In genomic region chr17:41333098-41333497, GRCh38 we compare ENCODE assay signal across 26 cellular contexts. TPM values are rescaled to one million over a fixed set of nuclear protein-coding genes. Genes with fewer than 3 reads are reported as not detected.
"Had no signal": no experiment of that assay in that cellular context is flagged by ENCODE, and none has a peak within 500 bp of the region (broad histone marks: within the 10 kb centered on the region; RNA-seq: fewer than 3 reads in every experiment).

No MANE protein-coding gene starts in this region.

- H3K27ac Mint-ChIP-seq: memory B cell had no signal

- H3K27me3 Mint-ChIP-seq: naive thymus-derived CD8-positive, alpha-beta T cell had no signal

- H3K36me3 ChIP-seq: esophagus muscularis mucosa, gastroesophageal sphincter, left ventricle myocardium inferior, lower lobe of right lung, ovary, right atrium auricular region, sigmoid colon, stomach, thoracic aorta, transverse colon had no signal

- H3K4me3 Mint-ChIP-seq: immature natural killer cell, memory B cell had no signal

- H3K36me3 Mint-ChIP-seq: immature natural killer cell; memory B cell; naive thymus-derived CD8-positive, alpha-beta T cell had no signal

- H3K27ac ChIP-seq: epithelial cell of prostate, esophagus muscularis mucosa, gastroesophageal sphincter, left ventricle myocardium inferior, lower lobe of right lung, ovary, right atrium auricular region, sigmoid colon, skin epidermis, stomach, thoracic aorta, transverse colon had no signal

- DNase-seq: effector memory CD4-positive, alpha-beta T cell; immature natural killer cell; kidney; left cardiac atrium; left ventricle myocardium inferior; lower lobe of right lung; nucleus accumbens; ovary; sigmoid colon; stimulated activated CD4-positive, alpha-beta T cell treated with anti-CD3 and anti-CD28 coated beads, Interleukin-2, amount 100 ng/mL, for 24 hours; stimulated activated CD4-positive, alpha-beta T cell treated with anti-CD3 and anti-CD28 coated beads, Interleukin-4, amount 100 ng/mL, for 4 hours; stimulated activated naive CD4-positive, alpha-beta T cell; stomach; substantia nigra; transverse colon had no signal

- H3K27me3 ChIP-seq: esophagus muscularis mucosa, ovary, right atrium auricular region, sigmoid colon, transverse colon had no signal

- ATAC-seq: gastroesophageal sphincter; left cardiac atrium; lower lobe of right lung; naive thymus-derived CD8-positive, alpha-beta T cell had no signal

- H3K4me1 ChIP-seq: esophagus muscularis mucosa, gastroesophageal sphincter, left ventricle myocardium inferior, lower lobe of right lung, right atrium auricular region, sigmoid colon, stomach, transverse colon had no signal

- H3K4me3 ChIP-seq: esophagus muscularis mucosa, gastroesophageal sphincter, left ventricle myocardium inferior, lower lobe of right lung, ovary, right atrium auricular region, sigmoid colon, skin epidermis, stomach, thoracic aorta, transverse colon had no signal

- H3K9me3 ChIP-seq: esophagus muscularis mucosa, gastroesophageal sphincter, left ventricle myocardium inferior, lower lobe of right lung, ovary, right atrium auricular region, sigmoid colon, stomach, thoracic aorta, transverse colon had no signal

- H3K9me3 Mint-ChIP-seq: immature natural killer cell; memory B cell; naive thymus-derived CD8-positive, alpha-beta T cell had no signal

RNA-seq across cellular contexts. Expression of gene KRT33A, which starts 17.5 kb away (rescaled TPM):
- total RNA-seq: esophagus muscularis mucosa; fibroblast of villous mesenchyme; gastroesophageal sphincter; kidney; left cardiac atrium; left ventricle myocardium inferior; lower lobe of right lung; naive thymus-derived CD8-positive, alpha-beta T cell; ovary; posterior vena cava; right atrium auricular region; sigmoid colon; stomach; thoracic aorta; transverse colon had no signal
- polyA plus RNA-seq: immature natural killer cell; naive thymus-derived CD8-positive, alpha-beta T cell; neural cell; ovary; sigmoid colon had no signal

RNA-seq across cellular contexts. Expression of gene KRTAP17-1, which starts 17.6 kb away (rescaled TPM):
- total RNA-seq: esophagus muscularis mucosa; fibroblast of villous mesenchyme; gastroesophageal sphincter; kidney; left cardiac atrium; left ventricle myocardium inferior; lower lobe of right lung; naive thymus-derived CD8-positive, alpha-beta T cell; ovary; posterior vena cava; right atrium auricular region; sigmoid colon; stomach; thoracic aorta; transverse colon had no signal
- polyA plus RNA-seq: immature natural killer cell; naive thymus-derived CD8-positive, alpha-beta T cell; neural cell; ovary; sigmoid colon; stomach had no signal

RNA-seq across cellular contexts. Expression of gene KRTAP16-1, which starts 24.0 kb away (rescaled TPM):
- total RNA-seq: esophagus muscularis mucosa, fibroblast of villous mesenchyme, gastroesophageal sphincter, kidney, left cardiac atrium, left ventricle myocardium inferior, lower lobe of right lung, ovary, posterior vena cava, right atrium auricular region, sigmoid colon, stomach, thoracic aorta, transverse colon had no signal
- polyA plus RNA-seq: neural cell, ovary, sigmoid colon, stomach had no signal

RNA-seq across cellular contexts. Expression of gene KRTAP29-1, which starts 30.4 kb away (rescaled TPM):
- total RNA-seq: esophagus muscularis mucosa; fibroblast of villous mesenchyme; gastroesophageal sphincter; kidney; left cardiac atrium; left ventricle myocardium inferior; lower lobe of right lung; naive thymus-derived CD8-positive, alpha-beta T cell; ovary; posterior vena cava; right atrium auricular region; sigmoid colon; stomach; thoracic aorta; transverse colon had no signal
- polyA plus RNA-seq: immature natural killer cell, neural cell, ovary, sigmoid colon, stomach had no signal

RNA-seq across cellular contexts. Expression of gene KRT33B, which starts 36.5 kb away (rescaled TPM):
- total RNA-seq: esophagus muscularis mucosa; gastroesophageal sphincter; kidney; left cardiac atrium; left ventricle myocardium inferior; lower lobe of right lung; naive thymus-derived CD8-positive, alpha-beta T cell; ovary; posterior vena cava; right atrium auricular region; sigmoid colon; stomach; thoracic aorta; transverse colon had no signal
- polyA plus RNA-seq: immature natural killer cell; naive thymus-derived CD8-positive, alpha-beta T cell; neural cell; ovary; sigmoid colon; stomach had no signal
